11 cellular contexts compared by ENCODE assay signal in genomic region chr7:2607122-2607912, GRCh38. TPM values are rescaled to one million over a fixed set of nuclear protein-coding genes. Genes with fewer than 3 reads are reported as not detected.
DNase-seq lines count a peak whose midpoint lies in the region; FAIRE-seq and TF ChIP-seq lines count a peak whose summit lies in the region.
"Had no signal": no experiment of that assay in that cellular context is flagged by ENCODE, and none has a peak within 500 bp of the region (broad histone marks: within the 10 kb centered on the region; RNA-seq: fewer than 3 reads in every experiment).

No MANE protein-coding gene starts in this region.

- no peaks in the 10 kb centered on the region for H3K23me2 ChIP-seq in H9 (ENCODE audit: insufficient read length, low read depth, low read length, poor library complexity, severe bottlenecking)

- H3K4me3 ChIP-seq in kidney (ENCODE audit: low read length in 2 of 2) (no peak overlapping the region), skeletal muscle tissue (ENCODE audit: low read length in 3 of 3) (no peak overlapping the region)

- H3K27ac Mint-ChIP-seq in H9, result peak overlapping the region; percentile 15 to 50 (median 44); a peak in 5 of 7 replicates

- H3K9me3 ChIP-seq in H9 (ENCODE audit: control insufficient read depth, low read depth, low read length), result no peaks in the 10 kb centered on the region
- no peaks in the 10 kb centered on the region for H3K9me3 ChIP-seq in kidney (ENCODE audit: control insufficient read depth in 1 of 2, low read length in 2 of 2)
- no peaks in the 10 kb centered on the region for H3K9me3 ChIP-seq in skeletal muscle tissue (ENCODE audit: control insufficient read depth in 3 of 3, low read length in 3 of 3)

- peaks cover 1% of the 10 kb centered on the region; the same call in 1 of the 2 replicates for H3K27me3 Mint-ChIP-seq in H9 (ENCODE audit: low read depth)

- H3K4me3 Mint-ChIP-seq in H9, result no peak overlapping the region

- H4K5ac ChIP-seq in H9 (ENCODE audit: insufficient read length, low read depth, low read length), result no peak overlapping the region

- H3K14ac ChIP-seq in H9 (ENCODE audit: insufficient read depth, low read length), result no peak overlapping the region

- no peak overlapping the region for H4K91ac ChIP-seq in H9 (ENCODE audit: insufficient read length, low read depth, low read length)

- TF ChIP-seq CTCF in H9 (conservative IDR thresholded peaks at IDR 0.05) (no peak), kidney (IDR thresholded peaks at IDR 0.05; ENCODE audit: borderline replicate concordance, extremely low read depth, insufficient read depth) (no peak)

- no peak overlapping the region for H2BK12ac ChIP-seq in H9 (ENCODE audit: insufficient read length, low read depth, low read length)

- no peak for FAIRE-seq in kidney (lab: Jason Lieb, UNC)
- FAIRE-seq: colon had no signal

- H4K20me1 ChIP-seq in H9 (ENCODE audit: control insufficient read depth, insufficient read depth, insufficient read length), result peaks cover 2% of the 10 kb centered on the region

- H3K4me1 Mint-ChIP-seq in H9, result peaks cover 17 to 21% of the 10 kb centered on the region in 2 experiments

- intact Hi-C loops in kidney (cut with DNase I), result no loop called here

- peaks cover 0 to 5% of the 10 kb centered on the region in 2 donors for H3K36me3 ChIP-seq in kidney (ENCODE audit: control insufficient read depth in 1 of 2, insufficient read depth in 2 of 2, low read length in 2 of 2)
- H3K36me3 ChIP-seq in skeletal muscle tissue (ENCODE audit: control insufficient read depth in 3 of 3, insufficient read depth in 3 of 3, low read length in 3 of 3), result peaks cover 0 to 3% (median 2%) of the 10 kb centered on the region in 3 donors

- no peaks in the 10 kb centered on the region for H3K9me3 Mint-ChIP-seq in H9

- no peaks in the 10 kb centered on the region for H3K79me1 ChIP-seq in H9 (ENCODE audit: insufficient read depth, low read depth, low read length, poor library complexity, severe bottlenecking)

- no peak overlapping the region for H2AK5ac ChIP-seq in H9 (ENCODE audit: insufficient read length, low read length)

- H3K4me1 ChIP-seq in H9 (ENCODE audit: insufficient read depth, low read length) (0 out of 2 replicates have a peak, but pooled peaks cover 2% of the 10 kb centered on the region), kidney (ENCODE audit: control insufficient read depth in 1 of 2, insufficient read depth in 1 of 2, low read depth in 1 of 2, low read length in 2 of 2) (peaks cover 0 to 13% of the 10 kb centered on the region in 2 donors), skeletal muscle tissue (ENCODE audit: control insufficient read depth in 3 of 3, insufficient read depth in 3 of 3, low read length in 3 of 3) (peaks cover 14 to 23% (median 22%) of the 10 kb centered on the region in 3 donors)

- H2BK5ac ChIP-seq in H9 (ENCODE audit: insufficient read length, low read length), result no peak overlapping the region

- no peak overlapping the region for H3K27ac ChIP-seq in H9 (ENCODE audit: insufficient read length, low read depth, low read length)
- peak overlapping the region; percentile 69 for H3K27ac ChIP-seq in cingulate gyrus (ENCODE audit: low read depth, low read length)
- H3K27ac ChIP-seq in kidney (ENCODE audit: low read depth in 2 of 2, low read length in 2 of 2), result peak overlapping the region; percentile 70 to 81
- H3K27ac ChIP-seq in skeletal muscle tissue (ENCODE audit: low read depth, low read length), result peak overlapping the region; percentile 75

- no peak overlapping the region for H3K56ac ChIP-seq in H9 (ENCODE audit: insufficient read length, low read depth, low read length)

- no peak overlapping the region for H3T11ph ChIP-seq in H9 (ENCODE audit: low read length)

- H3K4ac ChIP-seq in H9 (ENCODE audit: low read depth, low read length), result no peak overlapping the region

- no CpG with 5 or more reads among the region's 26 CpGs for WGBS in H9 (ENCODE audit: extremely low coverage, insufficient read length, low lambda C conversion rate)

- no peaks in the 10 kb centered on the region for H3K79me2 ChIP-seq in H9 (ENCODE audit: insufficient read depth, low read length)

- no peak overlapping the region for H3K9ac ChIP-seq in H9 (ENCODE audit: extremely low read depth, insufficient read length, low read length)
- no peak overlapping the region for H3K9ac ChIP-seq in kidney (ENCODE audit: low read length in 2 of 2)
- H3K9ac ChIP-seq in skeletal muscle tissue (ENCODE audit: low read depth in 1 of 3, low read length in 3 of 3), result peak overlapping the region in 1 of 3 donors; percentile 23

- no peaks in the 10 kb centered on the region for H3K27me3 ChIP-seq in H9 (ENCODE audit: insufficient read depth, low read length)
- H3K27me3 ChIP-seq in skeletal muscle tissue (ENCODE audit: control insufficient read depth in 3 of 3, insufficient read depth in 3 of 3, low read length in 3 of 3), result no peaks in the 10 kb centered on the region

- no peak overlapping the region for H3K4me2 ChIP-seq in H9 (ENCODE audit: insufficient read depth, insufficient read length, low read length)

- no peak overlapping the region for H2BK20ac ChIP-seq in H9 (ENCODE audit: low read depth, low read length, poor library complexity, severe bottlenecking)

- DNase-seq in H9 (no peak), kidney (peak; percentile 89), H4 (ENCODE audit: low spot score) (no peak), T-helper 1 cell (no peak)
- DNase-seq in stimulated activated CD4-positive, alpha-beta T cell treated with anti-CD3 and anti-CD28 coated beads, Interleukin-12 subunit alpha, Interleukin-12 subunit beta, amount 100 ng/mL, for 4 hours, result no peak
- DNase-seq in activated CD4-positive, alpha-beta T cell treated with anti-CD3 and anti-CD28 coated beads for 48 hours, result no peak
- DNase-seq: islet precursor cell, NCI-H2029 treated with DMSO at 0.1 percent for 48 hours had no signal

- no peaks in the 10 kb centered on the region; a peak in 1 of 7 replicates for H3K36me3 Mint-ChIP-seq in H9 (ENCODE audit: insufficient read depth in 1 of 3, low read depth in 3 of 3)

- no peak overlapping the region for H2AFZ ChIP-seq in H9 (ENCODE audit: low read length)

- no peak overlapping the region for H2BK120ac ChIP-seq in H9 (ENCODE audit: low read depth, low read length, poor library complexity, severe bottlenecking)

- H3K23ac ChIP-seq in H9 (ENCODE audit: insufficient read length, low read depth, low read length), result no peak overlapping the region

- no peak overlapping the region for H3K18ac ChIP-seq in H9 (ENCODE audit: insufficient read length, low read depth, low read length)

- H2BK15ac ChIP-seq in H9 (ENCODE audit: low read depth, low read length), result no peak overlapping the region

- no peak overlapping the region for H4K8ac ChIP-seq in H9 (replicated peaks; ENCODE audit: insufficient read length, low read depth, low read length)

RNA-seq across cellular contexts. Expression of gene TTYH3, which starts 24.5 kb away (rescaled TPM):
- total RNA-seq in H9 (2021), result 122 TPM in 2 replicates
- 55.0 TPM for total RNA-seq in kidney
- polyA plus RNA-seq in kidney (ENCODE audit: insufficient read depth, low read depth, low replicate concordance), result 22.5 TPM
- 18.8 TPM for total RNA-seq in skeletal muscle tissue
- 25.2 and 25.3 TPM in 2 replicates for total RNA-seq in H4 (2014; rRNA removed; shearing (Covaris generic))

RNA-seq across cellular contexts. Expression of gene IQCE, which starts 48.5 kb away (rescaled TPM):
- total RNA-seq in H9 (2021) (6.7 and 7.0 TPM in 2 replicates), kidney (27.8 TPM), skeletal muscle tissue (2.1 TPM)
- polyA plus RNA-seq in kidney (ENCODE audit: insufficient read depth, low read depth, low replicate concordance), result 6.1 TPM
- total RNA-seq in H4 (2014; rRNA removed; shearing (Covaris generic)), result 13.5 and 17.2 TPM in 2 replicates

RNA-seq across cellular contexts. Expression of gene BRAT1, which starts 52.0 kb away (rescaled TPM):
- total RNA-seq in H9 (2021) (41.2 and 42.6 TPM in 2 replicates), kidney (23.7 TPM), skeletal muscle tissue (18.3 TPM)
- polyA plus RNA-seq in kidney (ENCODE audit: insufficient read depth, low read depth, low replicate concordance), result 18.7 TPM
- 31.7 and 41.5 TPM in 2 replicates for total RNA-seq in H4 (2014; rRNA removed; shearing (Covaris generic))
